ENCODE assay signal across 9 cellular contexts in the genomic region with DNA sequence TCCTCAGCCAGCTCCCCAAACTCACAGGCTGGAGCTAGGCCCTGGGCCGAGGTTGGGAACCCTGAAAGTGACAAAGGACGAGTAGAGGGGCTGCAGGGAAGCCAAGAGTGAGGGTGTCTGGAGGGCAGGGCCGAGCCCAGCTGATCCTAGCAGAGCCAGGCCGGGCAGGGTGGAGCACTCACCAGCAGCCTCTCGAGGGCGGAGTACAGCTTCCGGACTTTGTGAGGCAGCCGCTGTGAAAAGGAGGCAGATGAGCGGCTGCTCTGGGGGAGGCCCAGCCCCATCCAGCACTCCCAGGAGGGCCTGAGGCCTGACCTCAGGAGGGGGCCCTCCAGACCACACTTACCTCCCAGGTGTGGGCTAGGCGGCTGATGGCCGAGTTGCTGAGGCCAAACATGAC. TPM values are rescaled to one million over a fixed set of nuclear protein-coding genes. Genes with fewer than 3 reads are reported as not detected.
DNase-seq lines count a peak whose midpoint lies in the region; ATAC-seq and TF ChIP-seq lines count a peak whose summit lies in the region.
"Had no signal": no experiment of that assay in that cellular context is flagged by ENCODE, and none has a peak within 500 bp of the region (broad histone marks: within the 10 kb centered on the region; RNA-seq: fewer than 3 reads in every experiment).

No MANE protein-coding gene starts in this region.

- H3K4me3 Mint-ChIP-seq in stimulated activated memory B cell treated with anti-CD40 and anti-IgM and Interleukin-4, amounts not matched to agents 10 μg/mL and 1 μg/mL and 100 μg/mL, for 72 hours: peak overlapping the region; percentile 68
- no peak overlapping the region for H3K4me3 Mint-ChIP-seq in CD4-positive, alpha-beta T cell

- no peak for TF ChIP-seq CTCF in CD4-positive, alpha-beta T cell (IDR thresholded peaks at IDR 0.05)

- H3K4me1 Mint-ChIP-seq in stimulated activated memory B cell treated with anti-CD40 and anti-IgM and Interleukin-4, amounts not matched to agents 10 μg/mL and 1 μg/mL and 100 μg/mL, for 72 hours: peaks cover 48% of the 10 kb centered on the region
- H3K4me1 Mint-ChIP-seq in CD4-positive, alpha-beta T cell (ENCODE audit: low read depth): peaks cover 42% of the 10 kb centered on the region

- peak overlapping the region; percentile 81 for H3K27ac Mint-ChIP-seq in stimulated activated memory B cell treated with anti-CD40 and anti-IgM and Interleukin-4, amounts not matched to agents 10 μg/mL and 1 μg/mL and 100 μg/mL, for 72 hours
- no peak overlapping the region for H3K27ac Mint-ChIP-seq in CD4-positive, alpha-beta T cell

- CTCF ChIA-PET in CD4-positive, alpha-beta T cell (lab: Charles Lee): interaction anchor here (5.5 to 5.7 kb wide), 2 partner anchors 30 to 99 kb away, joined by 86 to 157 read pairs; a partner anchor contains a TSS

- H3K27ac ChIP-seq in angular gyrus (ENCODE audit: low read depth, low read length): peak overlapping the region; percentile 92
- no peak overlapping the region for H3K27ac ChIP-seq in CD4-positive, alpha-beta T cell (ENCODE audit: low read depth, low read length)

- no peaks in the 10 kb centered on the region for H3K27me3 Mint-ChIP-seq in stimulated activated memory B cell treated with anti-CD40 and anti-IgM and Interleukin-4, amounts not matched to agents 10 μg/mL and 1 μg/mL and 100 μg/mL, for 72 hours
- no peaks in the 10 kb centered on the region for H3K27me3 Mint-ChIP-seq in CD4-positive, alpha-beta T cell

- intact Hi-C loops in CD4-positive, alpha-beta T cell (cut with DNase I, micrococcal nuclease): loop anchor here in 1 of 2 experiments (5.0 kb wide), 1 partner anchor 207 kb away; no protein-coding TSS in a partner anchor

- no peak for DNase-seq in stimulated activated CD4-positive, alpha-beta T cell treated with anti-CD3 and anti-CD28 coated beads, Interleukin-2, amount 100 ng/mL, for 24 hours
- no peak for DNase-seq in NCI-H82 (lab: John Stamatoyannopoulos, UW)
- DNase-seq in CD4-positive, alpha-beta T cell: no peak
- DNase-seq in hepatic stellate cell (ENCODE audit: low spot score): no peak

- ATAC-seq in GM19351 (IDR thresholded peaks at IDR 0.05; ENCODE audit: unreplicated experiment) (peak; percentile 75), HG03039 (IDR thresholded peaks at IDR 0.05; ENCODE audit: unreplicated experiment) (peak; percentile 54)
- ATAC-seq in stimulated activated memory B cell treated with anti-CD40 and anti-IgM and Interleukin-4, amounts not matched to agents 10 μg/mL and 1 μg/mL and 100 μg/mL, for 72 hours: peak; percentile 80
- ATAC-seq in CD4-positive, alpha-beta T cell (ENCODE audit: poor library complexity): no peak

- no peaks in the 10 kb centered on the region for H3K27me3 ChIP-seq in CD4-positive, alpha-beta T cell (ENCODE audit: control insufficient read depth, insufficient read depth, low read length)

- H3K9me3 ChIP-seq in CD4-positive, alpha-beta T cell (ENCODE audit: control insufficient read depth, low read length): no peaks in the 10 kb centered on the region

- peaks cover 5% of the 10 kb centered on the region for H3K36me3 Mint-ChIP-seq in stimulated activated memory B cell treated with anti-CD40 and anti-IgM and Interleukin-4, amounts not matched to agents 10 μg/mL and 1 μg/mL and 100 μg/mL, for 72 hours
- no peaks in the 10 kb centered on the region for H3K36me3 Mint-ChIP-seq in CD4-positive, alpha-beta T cell (ENCODE audit: low read depth)

- POLR2A ChIA-PET in CD4-positive, alpha-beta T cell (lab: Charles Lee): interaction anchor here (1.9 to 2.0 kb wide), 3 partner anchors 17 to 98 kb away, joined by 7 to 8 read pairs (median 7); a partner anchor contains a TSS

- H3K9me3 Mint-ChIP-seq in stimulated activated memory B cell treated with anti-CD40 and anti-IgM and Interleukin-4, amounts not matched to agents 10 μg/mL and 1 μg/mL and 100 μg/mL, for 72 hours: no peaks in the 10 kb centered on the region
- no peaks in the 10 kb centered on the region for H3K9me3 Mint-ChIP-seq in CD4-positive, alpha-beta T cell

RNA-seq across cellular contexts. Expression of a gene that starts 14.7 kb away (rescaled TPM):
- total RNA-seq in CD4-positive, alpha-beta T cell: not detected
- total RNA-seq: astrocyte had no signal

RNA-seq across cellular contexts. Expression of a gene that starts 18.7 kb away (rescaled TPM):
- under 1 TPM; 0.17 to 0.33 TPM for total RNA-seq in CD4-positive, alpha-beta T cell

RNA-seq across cellular contexts. Expression of a gene that starts 33.1 kb away (rescaled TPM):
- total RNA-seq in CD4-positive, alpha-beta T cell: 1 to 10 TPM; 4.5 to 5.8 TPM

RNA-seq across cellular contexts. Expression of a gene that starts 34.1 kb away (rescaled TPM):
- 10 to 100 TPM; 24.6 to 26.4 TPM for total RNA-seq in CD4-positive, alpha-beta T cell
